ENCODE assay signal across 15 cellular contexts in genomic region chr1:40661678-40662077, GRCh38.
"Had no signal": no experiment of that assay in that cellular context is flagged by ENCODE, and none has a peak within 500 bp of the region (broad histone marks: within the 10 kb centered on the region; RNA-seq: fewer than 3 reads in every experiment).

No MANE protein-coding gene starts in this region.

- H3K27ac ChIP-seq: body of pancreas, esophagus squamous epithelium, spleen, vagina had no signal

- ATAC-seq: activated CD4-positive, alpha-beta T cell treated with anti-CD3 and anti-CD28 coated beads for 36 hours; body of pancreas; left ventricle myocardium superior; T-cell had no signal

- DNase-seq: activated CD4-positive, alpha-beta memory T cell treated with anti-CD3 and anti-CD28 coated beads for 36 hours; activated CD4-positive, alpha-beta T cell treated with anti-CD3 and anti-CD28 coated beads for 36 hours; activated T-cell treated with anti-CD3 and anti-CD28 coated beads for 4 hours; amniotic stem cell; body of pancreas; central memory CD4-positive, alpha-beta T cell; effector CD8-positive, alpha-beta T cell; esophagus squamous epithelium; immature natural killer cell; left ventricle myocardium superior; spleen; stimulated activated naive CD4-positive, alpha-beta T cell; T-cell had no signal

- H3K9me3 ChIP-seq: body of pancreas, esophagus squamous epithelium, spleen, vagina had no signal

- H3K36me3 ChIP-seq: esophagus squamous epithelium, spleen, vagina had no signal

- H3K4me3 ChIP-seq: body of pancreas, coronary artery, esophagus squamous epithelium, spleen, vagina had no signal

- H3K27me3 ChIP-seq: body of pancreas, esophagus squamous epithelium, spleen, vagina had no signal
